ENCODE assay signal across 8 cellular contexts in genomic region chr19:55581145-55581827, GRCh38. TPM values are rescaled to one million over a fixed set of nuclear protein-coding genes. Genes with fewer than 3 reads are reported as not detected.
DNase-seq lines count a peak whose midpoint lies in the region; ATAC-seq, FAIRE-seq and TF ChIP-seq lines count a peak whose summit lies in the region.

No MANE protein-coding gene starts in this region.

- H3K9ac ChIP-seq in skeletal muscle tissue (ENCODE audit: low read depth in 1 of 3, low read length in 3 of 3), result peak overlapping the region; percentile 87 to 91 (median 87)

- DNase-seq in NOMO-1 treated with DMSO at 0.1 percent for 48 hours (lab: John Stamatoyannopoulos, UW; ENCODE audit: unreplicated experiment) (peak; percentile 10), NOMO-1 treated with dmso at 0.1 percent for 144 hours (lab: John Stamatoyannopoulos, UW; ENCODE audit: unreplicated experiment) (no peak), glutamatergic neuron (no peak), RCC 7860 (ENCODE audit: low spot score) (no peak), NOMO-1 (lab: John Stamatoyannopoulos, UW; ENCODE audit: unreplicated experiment in 2 of 2) (no peak)

- TF ChIP-seq CTCF in VCaP (conservative IDR thresholded peaks at IDR 0.05), result no peak
- no peak for TF ChIP-seq CTCF in glutamatergic neuron (IDR thresholded peaks at IDR 0.05; ENCODE audit: partially characterized antibody, unreplicated experiment)

- peaks cover 0 to 12% (median 6%) of the 10 kb centered on the region in 3 donors for H3K36me3 ChIP-seq in skeletal muscle tissue (ENCODE audit: control insufficient read depth in 3 of 3, insufficient read depth in 3 of 3, low read length in 3 of 3)

- no peaks in the 10 kb centered on the region for H3K9me3 ChIP-seq in skeletal muscle tissue (ENCODE audit: control insufficient read depth in 3 of 3, low read length in 3 of 3)

- peak overlapping the region; percentile 85 to 87 (median 86) for H3K4me3 ChIP-seq in skeletal muscle tissue (ENCODE audit: low read length in 3 of 3)

- H3K27me3 Mint-ChIP-seq in glutamatergic neuron (ENCODE audit: unreplicated experiment), result peaks cover 13% of the 10 kb centered on the region

- no peak for ATAC-seq in HG03108 (IDR thresholded peaks at IDR 0.05; ENCODE audit: unreplicated experiment)

- H3K4me3 Mint-ChIP-seq in glutamatergic neuron (ENCODE audit: unreplicated experiment), result peak overlapping the region; percentile 76

- peaks cover 4% of the 10 kb centered on the region for H3K4me1 Mint-ChIP-seq in glutamatergic neuron (ENCODE audit: low read depth, unreplicated experiment)

- peaks cover 4% of the 10 kb centered on the region for H3K36me3 Mint-ChIP-seq in glutamatergic neuron (ENCODE audit: unreplicated experiment)

- no peak for FAIRE-seq in RCC 7860 (lab: Jason Lieb, UNC)

- H3K27me3 ChIP-seq in skeletal muscle tissue (ENCODE audit: control insufficient read depth in 3 of 3, insufficient read depth in 3 of 3, low read length in 3 of 3), result peaks cover 2 to 14% (median 10%) of the 10 kb centered on the region in 3 donors

- H3K9me3 Mint-ChIP-seq in glutamatergic neuron (ENCODE audit: unreplicated experiment), result peaks cover 20% of the 10 kb centered on the region

- H3K27ac Mint-ChIP-seq in glutamatergic neuron (ENCODE audit: unreplicated experiment), result peak overlapping the region; percentile 70

- H3K4me1 ChIP-seq in skeletal muscle tissue (ENCODE audit: control insufficient read depth in 3 of 3, insufficient read depth in 3 of 3, low read length in 3 of 3), result peaks cover 18 to 25% (median 21%) of the 10 kb centered on the region in 3 donors

- H3K27ac ChIP-seq in VCaP, result peak overlapping the region; percentile 92
- H3K27ac ChIP-seq in skeletal muscle tissue (ENCODE audit: low read depth, low read length), result peak overlapping the region; percentile 95

RNA-seq across cellular contexts. Expression of gene ZNF579, which starts 0.6 kb away (rescaled TPM):
- total RNA-seq in glutamatergic neuron (ENCODE audit: unreplicated experiment) (48.9 TPM), skeletal muscle tissue (1.6 TPM)

RNA-seq across cellular contexts. Expression of gene FIZ1, which starts 18.0 kb away (rescaled TPM):
- total RNA-seq in glutamatergic neuron (ENCODE audit: unreplicated experiment) (26.0 TPM), skeletal muscle tissue (under 0.01 TPM)

RNA-seq across cellular contexts. Expression of gene ZNF524, which starts 18.8 kb away (rescaled TPM):
- total RNA-seq in glutamatergic neuron (ENCODE audit: unreplicated experiment) (6.7 TPM), skeletal muscle tissue (4.7 TPM)

RNA-seq across cellular contexts. Expression of gene ZNF865, which starts 24.2 kb away (rescaled TPM):
- total RNA-seq in glutamatergic neuron (ENCODE audit: unreplicated experiment) (14.6 TPM), skeletal muscle tissue (1.0 TPM)

RNA-seq across cellular contexts. Expression of gene SBK3, which starts 35.9 kb away (rescaled TPM):
- not detected for total RNA-seq in glutamatergic neuron (ENCODE audit: unreplicated experiment)
- total RNA-seq in skeletal muscle tissue, result not detected

Comparison
In these comparisons a context has a peak if more than half of its experiments do, and no peak if none do; other contexts are left out.
1. RNA of gene ZNF579, which starts 0.6 kb away (total RNA-seq): 48.9 TPM in glutamatergic neuron (single experiment); 1.6 TPM in skeletal muscle tissue (single experiment); every median in the first group is over 10 times any median in the second.
2. RNA of gene FIZ1, which starts 18.0 kb away (total RNA-seq): 26.0 TPM in glutamatergic neuron (single experiment); under 0.01 TPM in skeletal muscle tissue (single experiment); every median in the first group is over 10 times any median in the second.